In the genomic region with DNA sequence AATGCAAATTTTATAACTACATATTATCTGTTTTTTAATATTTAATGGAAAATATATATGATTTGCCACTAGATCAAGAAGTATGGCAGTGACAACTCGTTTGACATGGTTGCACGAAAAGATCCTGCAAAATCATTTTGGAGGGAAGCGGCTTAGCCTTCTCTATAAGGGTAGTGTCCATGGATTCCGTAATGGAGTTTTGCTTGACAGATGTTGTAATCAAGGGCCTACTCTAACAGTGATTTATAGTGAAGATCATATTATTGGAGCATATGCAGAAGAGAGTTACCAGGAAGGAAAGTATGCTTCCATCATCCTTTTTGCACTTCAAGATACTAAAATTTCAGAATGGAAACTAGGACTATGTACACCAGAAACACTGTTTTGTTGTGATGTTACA, we compare ENCODE assay signal across 8 cellular contexts. TPM values are rescaled to one million over a fixed set of nuclear protein-coding genes. Genes with fewer than 3 reads are reported as not detected.
DNase-seq lines count a peak whose midpoint lies in the region; ATAC-seq and TF ChIP-seq lines count a peak whose summit lies in the region.

No MANE protein-coding gene starts in this region.

- H3K36me3 ChIP-seq in DND-41 (ENCODE audit: insufficient read depth, low read length) (peaks cover 8% of the 10 kb centered on the region; the same call in 1 of the 2 replicates), Karpas-422 (ENCODE audit: insufficient read depth, low read length) (no peaks in the 10 kb centered on the region)

- H3K4me2 ChIP-seq in DND-41 (ENCODE audit: insufficient read depth, low read length) (peak overlapping the region; percentile 68), Karpas-422 (ENCODE audit: low read depth, low read length, poor library complexity, severe bottlenecking) (peak overlapping the region; percentile 70)

- peaks cover 57% of the 10 kb centered on the region for H3K4me1 ChIP-seq in DND-41 (ENCODE audit: insufficient read depth, low read length)
- H3K4me1 ChIP-seq in Karpas-422 (ENCODE audit: low read length): peaks cover 29% of the 10 kb centered on the region

- H4K20me1 ChIP-seq in DND-41 (ENCODE audit: insufficient read depth, low read length) (no peaks in the 10 kb centered on the region; the same call in 1 of the 2 replicates), Karpas-422 (ENCODE audit: insufficient read depth, low read depth, low read length) (no peaks in the 10 kb centered on the region)

- CTCF ChIA-PET in GM10248 (lab: Yijun Ruan, JAX): interaction anchor here (1.0 kb wide), 1 partner anchor 29 kb away, joined by 3 read pairs; the partner anchor contains the start of gene IFI44L

- H2AFZ ChIP-seq in DND-41 (ENCODE audit: low read depth, low read length) (peak overlapping the region; percentile 54; the same call in 1 of the 2 replicates), Karpas-422 (ENCODE audit: low read length) (no peak overlapping the region)

- H3K27me3 ChIP-seq in DND-41 (ENCODE audit: insufficient read depth, low read length, poor library complexity) (no peaks in the 10 kb centered on the region), Karpas-422 (ENCODE audit: low read length) (no peaks in the 10 kb centered on the region)

- H3K9me3 ChIP-seq in DND-41 (ENCODE audit: insufficient read depth, low read length, severe bottlenecking): peaks cover 4% of the 10 kb centered on the region
- no peaks in the 10 kb centered on the region for H3K9me3 ChIP-seq in Karpas-422 (ENCODE audit: low read length)

- ATAC-seq in DND-41 (ENCODE audit: insufficient read depth, low read depth) (peak; percentile 40), HG03469 (IDR thresholded peaks at IDR 0.05; ENCODE audit: unreplicated experiment) (no peak)

- H3K4me3 ChIP-seq in DND-41 (ENCODE audit: low read depth in 1 of 2, low read length in 2 of 2): peak overlapping the region; percentile 42 to 62
- H3K4me3 ChIP-seq in Karpas-422 (ENCODE audit: low read length): peak overlapping the region; percentile 41

- H3K79me2 ChIP-seq in DND-41 (ENCODE audit: insufficient read depth, low read length) (peaks cover 48% of the 10 kb centered on the region), Karpas-422 (ENCODE audit: low read length) (no peaks in the 10 kb centered on the region)

- H3K9ac ChIP-seq in DND-41 (ENCODE audit: low read depth, low read length) (peak overlapping the region; percentile 51), Karpas-422 (ENCODE audit: low read length) (peak overlapping the region; percentile 51)

- H3K27ac ChIP-seq in DND-41 (ENCODE audit: low read length) (peak overlapping the region; percentile 78), Karpas-422 (ENCODE audit: low read length) (peak overlapping the region; percentile 36; the same call in 1 of the 2 replicates)

- H3K9me2 ChIP-seq in Karpas-422 (replicated peaks; ENCODE audit: insufficient read depth, low read length): 0 out of 2 replicates have a peak, but pooled peaks cover 3% of the 10 kb centered on the region

- POLR2A ChIA-PET in GM10248 (lab: Yijun Ruan, JAX): no interaction called here

- DNase-seq in DND-41: peak; percentile 26
- DNase-seq in Karpas-422: no peak
- DNase-seq in dermis blood vessel endothelial cell: peak; percentile 39
- DNase-seq in pons (ENCODE audit: low spot score): peak; percentile 40
- DNase-seq in NCI-H526 treated with DMSO at 0.1 percent for 48 hours (lab: John Stamatoyannopoulos, UW): no peak
- DNase-seq in NCI-H128 (lab: John Stamatoyannopoulos, UW; ENCODE audit: unreplicated experiment): no peak
- DNase-seq in GM10248 (ENCODE audit: extremely low spot score): no peak

- TF ChIP-seq CTCF in DND-41 (IDR thresholded peaks at IDR 0.05; ENCODE audit: borderline replicate concordance, extremely low read depth, low read length, poor library complexity, severe bottlenecking) (no peak), GM10248 (IDR thresholded peaks at IDR 0.05; ENCODE audit: control extremely low read depth, extremely low read depth, low read depth, missing control alignments) (no peak)

RNA-seq across cellular contexts. Expression of gene IFI44, which starts 0.5 kb away (rescaled TPM):
- total RNA-seq in Karpas-422 (2014; rRNA removed; shearing (Covaris generic); ENCODE audit: low replicate concordance): 16.3 and 27.5 TPM in 2 replicates
- 9.5 and 17.3 TPM in 2 replicates for total RNA-seq in dermis blood vessel endothelial cell

RNA-seq across cellular contexts. Expression of gene IFI44L, which starts 29.9 kb away (rescaled TPM):
- 0.54 and 3.5 TPM in 2 replicates for total RNA-seq in Karpas-422 (2014; rRNA removed; shearing (Covaris generic); ENCODE audit: low replicate concordance)
- 0.51 and 1.7 TPM in 2 replicates for total RNA-seq in dermis blood vessel endothelial cell

Comparison
In these comparisons a context has a peak if more than half of its experiments do, and no peak if none do; other contexts are left out.
1. DNase-seq: peak in DND-41 (single experiment), dermis blood vessel endothelial cell (single experiment) and pons (single experiment); none in Karpas-422 (single experiment), NCI-H526 treated with DMSO at 0.1 percent for 48 hours (single experiment), NCI-H128 (single experiment) and GM10248 (single experiment).